1 cellular context compared by ENCODE assay signal in genomic region chr14:20799955-20800544, GRCh38.
TF ChIP-seq lines count a peak whose summit lies in the region.

No MANE protein-coding gene starts in this region.

TF ChIP-seq in K562, 482 proteins besides CTCF, POLR2A, EP300 and RAD21 (continued from another document and continues in another):
- TF ChIP-seq, protein P1, sequence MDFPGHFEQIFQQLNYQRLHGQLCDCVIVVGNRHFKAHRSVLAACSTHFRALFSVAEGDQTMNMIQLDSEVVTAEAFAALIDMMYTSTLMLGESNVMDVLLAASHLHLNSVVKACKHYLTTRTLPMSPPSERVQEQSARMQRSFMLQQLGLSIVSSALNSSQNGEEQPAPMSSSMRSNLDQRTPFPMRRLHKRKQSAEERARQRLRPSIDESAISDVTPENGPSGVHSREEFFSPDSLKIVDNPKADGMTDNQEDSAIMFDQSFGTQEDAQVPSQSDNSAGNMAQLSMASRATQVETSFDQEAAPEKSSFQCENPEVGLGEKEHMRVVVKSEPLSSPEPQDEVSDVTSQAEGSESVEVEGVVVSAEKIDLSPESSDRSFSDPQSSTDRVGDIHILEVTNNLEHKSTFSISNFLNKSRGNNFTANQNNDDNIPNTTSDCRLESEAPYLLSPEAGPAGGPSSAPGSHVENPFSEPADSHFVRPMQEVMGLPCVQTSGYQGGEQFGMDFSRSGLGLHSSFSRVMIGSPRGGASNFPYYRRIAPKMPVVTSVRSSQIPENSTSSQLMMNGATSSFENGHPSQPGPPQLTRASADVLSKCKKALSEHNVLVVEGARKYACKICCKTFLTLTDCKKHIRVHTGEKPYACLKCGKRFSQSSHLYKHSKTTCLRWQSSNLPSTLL (IDR thresholded peaks at IDR 0.05), result no peak
- no peak for TF ChIP-seq ZC3H4 (CRISPR knock-in tag; IDR thresholded peaks at IDR 0.05; ENCODE audit: borderline replicate concordance)
- TF ChIP-seq ZNF445 (CRISPR knock-in tag; IDR thresholded peaks at IDR 0.05; ENCODE audit: low read depth), result no peak
- no peak for TF ChIP-seq ZNF124 (CRISPR knock-in tag; IDR thresholded peaks at IDR 0.05)
- TF ChIP-seq ZNF282 (CRISPR knock-in tag; IDR thresholded peaks at IDR 0.05), result no peak
- TF ChIP-seq TOE1 (IDR thresholded peaks at IDR 0.05; ENCODE audit: borderline replicate concordance), result no peak
- TF ChIP-seq TOE1 (CRISPR knock-in tag; IDR thresholded peaks at IDR 0.05; ENCODE audit: borderline replicate concordance, low read depth), result no peak
- no peak for TF ChIP-seq RBM15 (IDR thresholded peaks at IDR 0.05; ENCODE audit: insufficient read depth, low read length)
- no peak for TF ChIP-seq ZNF785 (CRISPR knock-in tag; IDR thresholded peaks at IDR 0.05)
- peak; percentile 73; the same call in 1 of the 2 replicates for TF ChIP-seq CTBP1 (IDR thresholded peaks at IDR 0.05; ENCODE audit: borderline replicate concordance)
- TF ChIP-seq, protein P2, sequence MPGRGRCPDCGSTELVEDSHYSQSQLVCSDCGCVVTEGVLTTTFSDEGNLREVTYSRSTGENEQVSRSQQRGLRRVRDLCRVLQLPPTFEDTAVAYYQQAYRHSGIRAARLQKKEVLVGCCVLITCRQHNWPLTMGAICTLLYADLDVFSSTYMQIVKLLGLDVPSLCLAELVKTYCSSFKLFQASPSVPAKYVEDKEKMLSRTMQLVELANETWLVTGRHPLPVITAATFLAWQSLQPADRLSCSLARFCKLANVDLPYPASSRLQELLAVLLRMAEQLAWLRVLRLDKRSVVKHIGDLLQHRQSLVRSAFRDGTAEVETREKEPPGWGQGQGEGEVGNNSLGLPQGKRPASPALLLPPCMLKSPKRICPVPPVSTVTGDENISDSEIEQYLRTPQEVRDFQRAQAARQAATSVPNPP (IDR thresholded peaks at IDR 0.05; ENCODE audit: borderline replicate concordance, insufficient read depth, insufficient read length), result no peak
- no peak for TF ChIP-seq ZBTB7A (IDR thresholded peaks at IDR 0.05; ENCODE audit: borderline replicate concordance, control insufficient read depth, low read depth, low read length)
- TF ChIP-seq NCOA1 (IDR thresholded peaks at IDR 0.05; ENCODE audit: low read depth), result no peak
- TF ChIP-seq, protein P3, sequence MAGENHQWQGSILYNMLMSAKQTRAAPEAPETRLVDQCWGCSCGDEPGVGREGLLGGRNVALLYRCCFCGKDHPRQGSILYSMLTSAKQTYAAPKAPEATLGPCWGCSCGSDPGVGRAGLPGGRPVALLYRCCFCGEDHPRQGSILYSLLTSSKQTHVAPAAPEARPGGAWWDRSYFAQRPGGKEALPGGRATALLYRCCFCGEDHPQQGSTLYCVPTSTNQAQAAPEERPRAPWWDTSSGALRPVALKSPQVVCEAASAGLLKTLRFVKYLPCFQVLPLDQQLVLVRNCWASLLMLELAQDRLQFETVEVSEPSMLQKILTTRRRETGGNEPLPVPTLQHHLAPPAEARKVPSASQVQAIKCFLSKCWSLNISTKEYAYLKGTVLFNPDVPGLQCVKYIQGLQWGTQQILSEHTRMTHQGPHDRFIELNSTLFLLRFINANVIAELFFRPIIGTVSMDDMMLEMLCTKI (IDR thresholded peaks at IDR 0.05; ENCODE audit: partially characterized antibody), result no peak
- no peak for TF ChIP-seq CREB1 (IDR thresholded peaks at IDR 0.05)
- TF ChIP-seq CREB1 (CRISPR knock-in tag; IDR thresholded peaks at IDR 0.05), result no peak
- TF ChIP-seq, protein P4, sequence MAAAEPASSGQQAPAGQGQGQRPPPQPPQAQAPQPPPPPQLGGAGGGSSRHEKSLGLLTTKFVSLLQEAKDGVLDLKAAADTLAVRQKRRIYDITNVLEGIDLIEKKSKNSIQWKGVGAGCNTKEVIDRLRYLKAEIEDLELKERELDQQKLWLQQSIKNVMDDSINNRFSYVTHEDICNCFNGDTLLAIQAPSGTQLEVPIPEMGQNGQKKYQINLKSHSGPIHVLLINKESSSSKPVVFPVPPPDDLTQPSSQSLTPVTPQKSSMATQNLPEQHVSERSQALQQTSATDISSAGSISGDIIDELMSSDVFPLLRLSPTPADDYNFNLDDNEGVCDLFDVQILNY (CRISPR knock-in tag; IDR thresholded peaks at IDR 0.05), result no peak
- TF ChIP-seq, protein P5, sequence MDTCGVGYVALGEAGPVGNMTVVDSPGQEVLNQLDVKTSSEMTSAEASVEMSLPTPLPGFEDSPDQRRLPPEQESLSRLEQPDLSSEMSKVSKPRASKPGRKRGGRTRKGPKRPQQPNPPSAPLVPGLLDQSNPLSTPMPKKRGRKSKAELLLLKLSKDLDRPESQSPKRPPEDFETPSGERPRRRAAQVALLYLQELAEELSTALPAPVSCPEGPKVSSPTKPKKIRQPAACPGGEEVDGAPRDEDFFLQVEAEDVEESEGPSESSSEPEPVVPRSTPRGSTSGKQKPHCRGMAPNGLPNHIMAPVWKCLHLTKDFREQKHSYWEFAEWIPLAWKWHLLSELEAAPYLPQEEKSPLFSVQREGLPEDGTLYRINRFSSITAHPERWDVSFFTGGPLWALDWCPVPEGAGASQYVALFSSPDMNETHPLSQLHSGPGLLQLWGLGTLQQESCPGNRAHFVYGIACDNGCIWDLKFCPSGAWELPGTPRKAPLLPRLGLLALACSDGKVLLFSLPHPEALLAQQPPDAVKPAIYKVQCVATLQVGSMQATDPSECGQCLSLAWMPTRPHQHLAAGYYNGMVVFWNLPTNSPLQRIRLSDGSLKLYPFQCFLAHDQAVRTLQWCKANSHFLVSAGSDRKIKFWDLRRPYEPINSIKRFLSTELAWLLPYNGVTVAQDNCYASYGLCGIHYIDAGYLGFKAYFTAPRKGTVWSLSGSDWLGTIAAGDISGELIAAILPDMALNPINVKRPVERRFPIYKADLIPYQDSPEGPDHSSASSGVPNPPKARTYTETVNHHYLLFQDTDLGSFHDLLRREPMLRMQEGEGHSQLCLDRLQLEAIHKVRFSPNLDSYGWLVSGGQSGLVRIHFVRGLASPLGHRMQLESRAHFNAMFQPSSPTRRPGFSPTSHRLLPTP (IDR thresholded peaks at IDR 0.05; ENCODE audit: borderline replicate concordance, extremely low read depth, insufficient read length), result no peak
- no peak for TF ChIP-seq SUPT5H (IDR thresholded peaks at IDR 0.05)
- peak; percentile 61 for TF ChIP-seq KDM5B (IDR thresholded peaks at IDR 0.05; ENCODE audit: insufficient replicate concordance, low read depth, low read length)
- TF ChIP-seq PKNOX1 (IDR thresholded peaks at IDR 0.05), result peak; percentile 94
- TF ChIP-seq CXXC5 (CRISPR knock-in tag; IDR thresholded peaks at IDR 0.05), result peak; percentile 31; the same call in 1 of the 2 replicates
- peak; percentile 46; the same call in 1 of the 2 replicates for TF ChIP-seq SPI1 (IDR thresholded peaks at IDR 0.05; ENCODE audit: borderline replicate concordance, low read depth, low read length)
- TF ChIP-seq, protein P6, sequence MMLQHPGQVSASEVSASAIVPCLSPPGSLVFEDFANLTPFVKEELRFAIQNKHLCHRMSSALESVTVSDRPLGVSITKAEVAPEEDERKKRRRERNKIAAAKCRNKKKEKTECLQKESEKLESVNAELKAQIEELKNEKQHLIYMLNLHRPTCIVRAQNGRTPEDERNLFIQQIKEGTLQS (IDR thresholded peaks at IDR 0.05), result no peak
- TF ChIP-seq, protein P6 (CRISPR knock-in tag; conservative IDR thresholded peaks at IDR 0.05), result no peak
- TF ChIP-seq ZNF354B (CRISPR knock-in tag; IDR thresholded peaks at IDR 0.05), result no peak
- TF ChIP-seq, protein P7, sequence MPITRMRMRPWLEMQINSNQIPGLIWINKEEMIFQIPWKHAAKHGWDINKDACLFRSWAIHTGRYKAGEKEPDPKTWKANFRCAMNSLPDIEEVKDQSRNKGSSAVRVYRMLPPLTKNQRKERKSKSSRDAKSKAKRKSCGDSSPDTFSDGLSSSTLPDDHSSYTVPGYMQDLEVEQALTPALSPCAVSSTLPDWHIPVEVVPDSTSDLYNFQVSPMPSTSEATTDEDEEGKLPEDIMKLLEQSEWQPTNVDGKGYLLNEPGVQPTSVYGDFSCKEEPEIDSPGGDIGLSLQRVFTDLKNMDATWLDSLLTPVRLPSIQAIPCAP (CRISPR knock-in tag; IDR thresholded peaks at IDR 0.05; ENCODE audit: borderline replicate concordance), result no peak
- no peak for TF ChIP-seq CSDE1 (IDR thresholded peaks at IDR 0.05)
- no peak for TF ChIP-seq SMARCA5 (IDR thresholded peaks at IDR 0.05)
- TF ChIP-seq DPF2 (IDR thresholded peaks at IDR 0.05), result no peak
- peak; percentile 13; the same call in 1 of the 2 replicates for TF ChIP-seq SOX6 (IDR thresholded peaks at IDR 0.05)
- TF ChIP-seq ZNF444 (CRISPR knock-in tag; IDR thresholded peaks at IDR 0.05), result no peak
- no peak for TF ChIP-seq PATZ1 (CRISPR knock-in tag; IDR thresholded peaks at IDR 0.05; ENCODE audit: borderline replicate concordance)
- TF ChIP-seq NFATC3 (IDR thresholded peaks at IDR 0.05), result no peak
- no peak for TF ChIP-seq ZBTB1 (CRISPR knock-in tag; IDR thresholded peaks at IDR 0.05; ENCODE audit: borderline replicate concordance, low read depth)
- no peak for TF ChIP-seq MYBL2 (IDR thresholded peaks at IDR 0.05; ENCODE audit: low read depth)
- TF ChIP-seq MYBL2 (CRISPR knock-in tag; IDR thresholded peaks at IDR 0.05; ENCODE audit: borderline replicate concordance), result no peak
- TF ChIP-seq NCOA4 (IDR thresholded peaks at IDR 0.05; ENCODE audit: partially characterized antibody), result no peak
- no peak for TF ChIP-seq ZNF408 (CRISPR knock-in tag; IDR thresholded peaks at IDR 0.05; ENCODE audit: low read depth)
- peak; percentile 62; the same call in 1 of the 2 replicates for TF ChIP-seq ZEB2 (IDR thresholded peaks at IDR 0.05)
- TF ChIP-seq MCM3 (IDR thresholded peaks at IDR 0.05), result no peak
- TF ChIP-seq TSC22D4 (tag; IDR thresholded peaks at IDR 0.05), result no peak
- TF ChIP-seq BRF1 (IDR thresholded peaks at IDR 0.05; ENCODE audit: borderline replicate concordance, extremely low read depth, insufficient read length), result no peak
- no peak for TF ChIP-seq MECOM (CRISPR knock-in tag; IDR thresholded peaks at IDR 0.05)
- TF ChIP-seq ZNF134 (CRISPR knock-in tag; conservative IDR thresholded peaks at IDR 0.05), result no peak
- no peak for TF ChIP-seq ASH1L (IDR thresholded peaks at IDR 0.05; ENCODE audit: borderline replicate concordance, low read depth, partially characterized antibody)
- TF ChIP-seq CBFB (CRISPR knock-in tag; IDR thresholded peaks at IDR 0.05), result no peak
- TF ChIP-seq, protein P8, sequence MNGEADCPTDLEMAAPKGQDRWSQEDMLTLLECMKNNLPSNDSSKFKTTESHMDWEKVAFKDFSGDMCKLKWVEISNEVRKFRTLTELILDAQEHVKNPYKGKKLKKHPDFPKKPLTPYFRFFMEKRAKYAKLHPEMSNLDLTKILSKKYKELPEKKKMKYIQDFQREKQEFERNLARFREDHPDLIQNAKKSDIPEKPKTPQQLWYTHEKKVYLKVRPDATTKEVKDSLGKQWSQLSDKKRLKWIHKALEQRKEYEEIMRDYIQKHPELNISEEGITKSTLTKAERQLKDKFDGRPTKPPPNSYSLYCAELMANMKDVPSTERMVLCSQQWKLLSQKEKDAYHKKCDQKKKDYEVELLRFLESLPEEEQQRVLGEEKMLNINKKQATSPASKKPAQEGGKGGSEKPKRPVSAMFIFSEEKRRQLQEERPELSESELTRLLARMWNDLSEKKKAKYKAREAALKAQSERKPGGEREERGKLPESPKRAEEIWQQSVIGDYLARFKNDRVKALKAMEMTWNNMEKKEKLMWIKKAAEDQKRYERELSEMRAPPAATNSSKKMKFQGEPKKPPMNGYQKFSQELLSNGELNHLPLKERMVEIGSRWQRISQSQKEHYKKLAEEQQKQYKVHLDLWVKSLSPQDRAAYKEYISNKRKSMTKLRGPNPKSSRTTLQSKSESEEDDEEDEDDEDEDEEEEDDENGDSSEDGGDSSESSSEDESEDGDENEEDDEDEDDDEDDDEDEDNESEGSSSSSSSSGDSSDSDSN (IDR thresholded peaks at IDR 0.05; ENCODE audit: borderline replicate concordance in 1 of 2, low read depth in 2 of 2, low read length in 2 of 2), result no peak
- TF ChIP-seq HDAC3 (IDR thresholded peaks at IDR 0.05; ENCODE audit: borderline replicate concordance, partially characterized antibody), result no peak
- TF ChIP-seq FOXM1 (IDR thresholded peaks at IDR 0.05; ENCODE audit: low read depth), result no peak
- TF ChIP-seq FOXM1 (CRISPR knock-in tag; IDR thresholded peaks at IDR 0.05; ENCODE audit: low read depth), result no peak
- TF ChIP-seq KDM2B (CRISPR knock-in tag; IDR thresholded peaks at IDR 0.05), result no peak
- TF ChIP-seq TEAD1 (CRISPR knock-in tag; IDR thresholded peaks at IDR 0.05), result peak in 1 of 2 experiments; percentile 65; a peak in 1 of 4 replicates
- TF ChIP-seq, protein P9, sequence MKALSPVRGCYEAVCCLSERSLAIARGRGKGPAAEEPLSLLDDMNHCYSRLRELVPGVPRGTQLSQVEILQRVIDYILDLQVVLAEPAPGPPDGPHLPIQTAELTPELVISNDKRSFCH (CRISPR knock-in tag; IDR thresholded peaks at IDR 0.05), result no peak
- TF ChIP-seq, protein P9 (tag; IDR thresholded peaks at IDR 0.05), result no peak
- peak in 1 of 3 experiments; percentile 11 for TF ChIP-seq YY1 (IDR thresholded peaks at IDR 0.05; ENCODE audit: borderline replicate concordance in 1 of 3, control insufficient read depth in 1 of 3, extremely low read depth in 1 of 3, insufficient read depth in 3 of 3, insufficient read length in 1 of 3, insufficient replicate concordance in 2 of 3, low read depth in 1 of 3, low read length in 2 of 3)
- TF ChIP-seq IRF2 (CRISPR knock-in tag; IDR thresholded peaks at IDR 0.05), result no peak
- TF ChIP-seq MTA1 (IDR thresholded peaks at IDR 0.05; ENCODE audit: borderline replicate concordance), result no peak
